7 cellular contexts compared by ENCODE assay signal in genomic region chr19:48806518-48806817, GRCh38. TPM values are rescaled to one million over a fixed set of nuclear protein-coding genes. Genes with fewer than 3 reads are reported as not detected.
DNase-seq lines count a peak whose midpoint lies in the region; ATAC-seq, FAIRE-seq and TF ChIP-seq lines count a peak whose summit lies in the region.
"Had no signal": no experiment of that assay in that cellular context is flagged by ENCODE, and none has a peak within 500 bp of the region (broad histone marks: within the 10 kb centered on the region; RNA-seq: fewer than 3 reads in every experiment).

No MANE protein-coding gene starts in this region.

- TF ChIP-seq EP300 in K562 (IDR thresholded peaks at IDR 0.05; ENCODE audit: low read length) (no peak), stomach (IDR thresholded peaks at IDR 0.05) (no peak)

- H3K4me3 ChIP-seq in K562 (no peak overlapping the region), stomach (no peak overlapping the region), esophagus squamous epithelium (no peak overlapping the region)

- POLR2A ChIA-PET in K562 (lab: Yijun Ruan, JAX), result interaction anchor here (0.7 to 2.1 kb wide), 9 partner anchors 8 to 159 kb away, joined by 3 to 14 read pairs (median 4); partner anchors contain the start of genes FTL and IZUMO1

- H4K20me1 ChIP-seq in K562 (replicated peaks; ENCODE audit: control insufficient read depth, insufficient read depth, low read length), result 0 out of 2 replicates have a peak, but pooled peaks cover 3% of the 10 kb centered on the region

- no TSS peak for BruUV-seq in K562 (replicated peaks; lab: Mats Ljungman, UMichigan)

- H3K27ac ChIP-seq in K562 (ENCODE audit: extremely low read depth, low read depth, low read length) (peak overlapping the region; percentile 72; the same call in 2 of the 3 replicates), stomach (no peak overlapping the region), esophagus squamous epithelium (no peak overlapping the region)

- no peak for ATAC-seq in K562

- 73% methylated on average over 5 of the region's 5 CpGs for WGBS in K562 (ENCODE audit: insufficient coverage, low coverage, missing lambda C conversion rate)
- 72 to 90% (median 80%) methylated on average over 5 of the region's 5 CpGs for WGBS in stomach, 5 donors
- 89 to 100% methylated on average over 1 to 5 of the region's 5 CpGs for WGBS in esophagus squamous epithelium, 2 donors

- H3K9me1 ChIP-seq in K562 (ENCODE audit: control insufficient read depth, insufficient read depth, low read length), result peaks cover 3% of the 10 kb centered on the region

- DNase-seq in activated T-cell treated with anti-CD3 and anti-CD28 coated beads, Interleukin-2, amount 50 U/mL, for 1 hour, result peak; percentile 43
- DNase-seq in activated T-cell treated with anti-CD3 and anti-CD28 coated beads for 4 hours (no peak), K562 (ENCODE audit: extremely low read depth in 1 of 4, low spot score in 3 of 4) (peak; percentile 4 to 79 (median 58)), stomach (peak; percentile 42), hepatic stellate cell (ENCODE audit: low spot score) (no peak), esophagus squamous epithelium (lab: John Stamatoyannopoulos, UW) (no peak)

- no peaks in the 10 kb centered on the region for H3K9me3 ChIP-seq in K562 (replicated peaks; ENCODE audit: control insufficient read depth, insufficient read depth, low read depth, low read length)
- H3K9me3 ChIP-seq in stomach, result no peaks in the 10 kb centered on the region
- no peaks in the 10 kb centered on the region for H3K9me3 ChIP-seq in esophagus squamous epithelium

- H3K27me3 ChIP-seq in K562 (ENCODE audit: control insufficient read depth in 2 of 2, insufficient read depth in 2 of 2, low read length in 2 of 2), result no peaks in the 10 kb centered on the region
- H3K27me3 ChIP-seq in stomach, result no peaks in the 10 kb centered on the region
- no peaks in the 10 kb centered on the region for H3K27me3 ChIP-seq in esophagus squamous epithelium

- peaks cover 24 to 45% of the 10 kb centered on the region in 2 experiments for H3K4me1 ChIP-seq in K562 (replicated peaks in 1 of 2; ENCODE audit: control insufficient read depth in 2 of 2, insufficient read depth in 2 of 2, low read length in 2 of 2)
- H3K4me1 ChIP-seq in stomach, result peaks cover 24 to 47% (median 34%) of the 10 kb centered on the region in 4 donors
- H3K4me1 ChIP-seq in esophagus squamous epithelium, result peaks cover 6 to 39% (median 10%) of the 10 kb centered on the region in 3 donors

- in situ Hi-C loops in K562 (cut with MboI), result no loop called here

- CTCF ChIA-PET in K562 (lab: Yijun Ruan, JAX; ENCODE audit: low intra/inter-chr PET ratio), result no interaction called here

- intact Hi-C loops in K562 (cut with micrococcal nuclease), result no loop called here
- intact Hi-C loops in stomach (cut with DNase I; ENCODE audit: low total_unique reads), result no loop called here
- intact Hi-C loops in esophagus squamous epithelium (cut with DNase I), result no loop called here

- no peak overlapping the region for H2AFZ ChIP-seq in K562 (ENCODE audit: low read depth, low read length)

- TF ChIP-seq POLR2A in K562 (conservative IDR thresholded peaks at IDR 0.05), result no peak
- no peak for TF ChIP-seq POLR2A in stomach (IDR thresholded peaks at IDR 0.05)
- TF ChIP-seq POLR2A in esophagus squamous epithelium (IDR thresholded peaks at IDR 0.05), result no peak

- TF ChIP-seq RAD21 in K562 (CRISPR knock-in tag; conservative IDR thresholded peaks at IDR 0.05 in 1 of 2, IDR thresholded peaks at IDR 0.05 in 1 of 2), result no peak

- H3K79me2 ChIP-seq in K562 (ENCODE audit: control insufficient read depth, insufficient read depth, low read length), result peaks cover 53% of the 10 kb centered on the region

- H3K36me3 ChIP-seq in K562 (ENCODE audit: control insufficient read depth, insufficient read depth, low read length) (peaks cover 36% of the 10 kb centered on the region; the same call in 1 of the 3 replicates), stomach (peaks cover 0 to 23% (median 12%) of the 10 kb centered on the region in 4 donors), esophagus squamous epithelium (peaks cover 0 to 19% (median 0%) of the 10 kb centered on the region in 3 donors)

- TF ChIP-seq CTCF in K562 (IDR thresholded peaks at IDR 0.05 in 2 of 3, conservative IDR thresholded peaks at IDR 0.05 in 1 of 3; ENCODE audit: insufficient read depth in 2 of 3, low read depth in 1 of 3, low read length in 3 of 3) (no peak), stomach (IDR thresholded peaks at IDR 0.05) (no peak), esophagus squamous epithelium (IDR thresholded peaks at IDR 0.05) (no peak)

- no peak overlapping the region for H3K4me2 ChIP-seq in K562 (ENCODE audit: insufficient read depth, low read length)

- no peak for FAIRE-seq in K562 (lab: Jason Lieb, UNC)
- FAIRE-seq: islet of Langerhans had no signal

- H3K9ac ChIP-seq in K562 (ENCODE audit: insufficient read depth in 1 of 2, low read depth in 2 of 2, low read length in 2 of 2), result no peak overlapping the region

RNA-seq across cellular contexts. Expression of gene BCAT2, which starts 4.4 kb away (rescaled TPM):
- 51.3 and 119 TPM in 2 replicates for total RNA-seq in K562 (2011; cell fraction: chromatin; rRNA removed; ENCODE audit: low replicate concordance)
- 57.0 and 58.4 TPM in 2 replicates for total RNA-seq in K562 (2011; cell fraction: nucleolus; rRNA removed)
- total RNA-seq in K562 (2011; cell fraction: nucleoplasm; rRNA removed), result 47.7 and 57.1 TPM in 2 replicates
- total RNA-seq in K562 (2014; rRNA removed), result 57.8 and 69.7 TPM in 2 replicates
- total RNA-seq in K562 (2014; rRNA removed; fragmentation: Illumina TruSeq; extraction: Trizol), result 12.4 and 18.9 TPM in 2 replicates
- total RNA-seq in K562 (2015; rRNA removed; fragmentation: Illumina TruSeq; extraction: Trizol), result 31.4 and 32.6 TPM in 2 replicates
- 79.6 and 84.8 TPM in 2 replicates for total RNA-seq in K562 (2021)
- 29.7 and 54.4 TPM in 2 replicates for polyA plus RNA-seq in K562 (2011; rRNA removed)
- polyA plus RNA-seq in K562 (2011; cell fraction: cytosol; rRNA removed), result 62.1 and 122 TPM in 2 replicates
- 58.1 and 87.7 TPM in 2 replicates for polyA plus RNA-seq in K562 (2011; cell fraction: nucleus; rRNA removed)
- polyA plus RNA-seq in K562 (2012), result 50.4 and 57.4 TPM in 2 replicates
- polyA plus RNA-seq in K562 (2014; fragmentation: Illumina TruSeq; extraction: Trizol), result 53.9 and 68.4 TPM in 2 replicates
- 10 to 100 TPM in 1 of 2 experiments, 1 to 10 TPM in 1; 3.4 to 17.0 TPM for polyA plus RNA-seq in K562 (2014; fragmentation: Nextera tagmentation; extraction: Ambion mirVana)
- 61.3 and 70.5 TPM in 2 replicates for polyA plus RNA-seq in K562 (2014; rRNA removed)
- polyA minus RNA-seq in K562 (2011; rRNA and poly(A)+ RNA removed), result 19.9 and 22.6 TPM in 2 replicates
- polyA minus RNA-seq in K562 (2011; cell fraction: cytosol; rRNA and poly(A)+ RNA removed), result 31.7 and 42.9 TPM in 2 replicates
- polyA minus RNA-seq in K562 (2011; cell fraction: nucleus; rRNA and poly(A)+ RNA removed), result 13.1 and 17.9 TPM in 2 replicates
- total RNA-seq in stomach, result 100 to 1,000 TPM in 1 of 5 donors, 10 to 100 TPM in 4; 22.0 to 320 (median 23.9) TPM
- 10 to 100 TPM; 65.8 to 74.5 (median 68.5) TPM for polyA plus RNA-seq in stomach
- 10 to 100 TPM; 22.8 to 61.0 (median 42.2) TPM for total RNA-seq in esophagus squamous epithelium

RNA-seq across cellular contexts. Expression of gene HSD17B14, which starts 29.8 kb away (rescaled TPM):
- total RNA-seq in K562 (2011; cell fraction: chromatin; rRNA removed; ENCODE audit: low replicate concordance), result 0.70 and 1.7 TPM in 2 replicates
- total RNA-seq in K562 (2011; cell fraction: nucleolus; rRNA removed), result 0.50 and 1.1 TPM in 2 replicates
- 0.53 and 0.88 TPM in 2 replicates for total RNA-seq in K562 (2011; cell fraction: nucleoplasm; rRNA removed)
- total RNA-seq in K562 (2014; rRNA removed), result 0.20 TPM in 1 of 2 replicates, not detected in the other
- total RNA-seq in K562 (2014; rRNA removed; fragmentation: Illumina TruSeq; extraction: Trizol), result not detected in 2 replicates
- not detected in 2 replicates for total RNA-seq in K562 (2015; rRNA removed; fragmentation: Illumina TruSeq; extraction: Trizol)
- total RNA-seq in K562 (2021), result 0.16 TPM in 1 of 2 replicates, not detected in the other
- 0.20 TPM in 1 of 2 replicates, not detected in the other for polyA plus RNA-seq in K562 (2011; rRNA removed)
- polyA plus RNA-seq in K562 (2011; cell fraction: cytosol; rRNA removed), result 0.19 and 0.22 TPM in 2 replicates
- 0.60 and 1.2 TPM in 2 replicates for polyA plus RNA-seq in K562 (2011; cell fraction: nucleus; rRNA removed)
- 0.21 and 1.0 TPM in 2 replicates for polyA plus RNA-seq in K562 (2012)
- polyA plus RNA-seq in K562 (2014; fragmentation: Illumina TruSeq; extraction: Trizol), result not detected in 2 replicates
- polyA plus RNA-seq in K562 (2014; fragmentation: Nextera tagmentation; extraction: Ambion mirVana), result not detected
- polyA plus RNA-seq in K562 (2014; rRNA removed), result not detected in 2 replicates
- not detected in 2 replicates for polyA minus RNA-seq in K562 (2011; rRNA and poly(A)+ RNA removed)
- not detected in 2 replicates for polyA minus RNA-seq in K562 (2011; cell fraction: cytosol; rRNA and poly(A)+ RNA removed)
- polyA minus RNA-seq in K562 (2011; cell fraction: nucleus; rRNA and poly(A)+ RNA removed), result not detected in 2 replicates
- total RNA-seq in stomach, result 10 to 100 TPM in 2 of 5 donors, 1 to 10 TPM in 2, not detected in 1; 2.8 to 41.4 (median 17.3) TPM
- 1 to 10 TPM; 5.4 to 9.8 (median 9.4) TPM for polyA plus RNA-seq in stomach
- 1 to 10 TPM in 2 of 4 donors, under 1 TPM in 1, not detected in 1; 0.83 to 9.0 (median 4.8) TPM for total RNA-seq in esophagus squamous epithelium

RNA-seq across cellular contexts. Expression of gene FGF21, which starts 51.1 kb away (rescaled TPM):
- not detected in 2 replicates for total RNA-seq in K562 (2011; cell fraction: chromatin; rRNA removed; ENCODE audit: low replicate concordance)
- not detected in 2 replicates for total RNA-seq in K562 (2011; cell fraction: nucleolus; rRNA removed)
- total RNA-seq in K562 (2011; cell fraction: nucleoplasm; rRNA removed), result not detected in 2 replicates
- total RNA-seq in K562 (2014; rRNA removed), result 0.33 and 0.77 TPM in 2 replicates
- not detected in 2 replicates for total RNA-seq in K562 (2014; rRNA removed; fragmentation: Illumina TruSeq; extraction: Trizol)
- total RNA-seq in K562 (2015; rRNA removed; fragmentation: Illumina TruSeq; extraction: Trizol), result not detected in 2 replicates
- not detected in 2 replicates for total RNA-seq in K562 (2021)
- polyA plus RNA-seq in K562 (2011; rRNA removed), result not detected in 2 replicates
- not detected in 2 replicates for polyA plus RNA-seq in K562 (2011; cell fraction: cytosol; rRNA removed)
- polyA plus RNA-seq in K562 (2011; cell fraction: nucleus; rRNA removed), result not detected in 2 replicates
- polyA plus RNA-seq in K562 (2012), result 0.30 TPM in 1 of 2 replicates, not detected in the other
- 0.09 TPM in 1 of 2 replicates, not detected in the other for polyA plus RNA-seq in K562 (2014; fragmentation: Illumina TruSeq; extraction: Trizol)
- under 1 TPM in 1 of 2 experiments, not detected in 1; 0.04 TPM for polyA plus RNA-seq in K562 (2014; fragmentation: Nextera tagmentation; extraction: Ambion mirVana)
- polyA plus RNA-seq in K562 (2014; rRNA removed), result not detected in 2 replicates
- polyA minus RNA-seq in K562 (2011; rRNA and poly(A)+ RNA removed), result not detected in 2 replicates
- not detected in 2 replicates for polyA minus RNA-seq in K562 (2011; cell fraction: cytosol; rRNA and poly(A)+ RNA removed)
- polyA minus RNA-seq in K562 (2011; cell fraction: nucleus; rRNA and poly(A)+ RNA removed), result not detected in 2 replicates
- total RNA-seq in stomach, result not detected
- not detected for polyA plus RNA-seq in stomach
- not detected for total RNA-seq in esophagus squamous epithelium

RNA-seq across cellular contexts. Expression of gene FUT1, which starts 54.0 kb away (rescaled TPM):
- 53.2 and 80.3 TPM in 2 replicates for total RNA-seq in K562 (2011; cell fraction: chromatin; rRNA removed; ENCODE audit: low replicate concordance)
- total RNA-seq in K562 (2011; cell fraction: nucleolus; rRNA removed), result 51.5 and 67.9 TPM in 2 replicates
- total RNA-seq in K562 (2011; cell fraction: nucleoplasm; rRNA removed), result 56.0 and 63.6 TPM in 2 replicates
- total RNA-seq in K562 (2014; rRNA removed) (15.5 and 17.2 TPM in 2 replicates), K562 (2014; rRNA removed; fragmentation: Illumina TruSeq; extraction: Trizol) (8.9 TPM in 2 replicates), K562 (2015; rRNA removed; fragmentation: Illumina TruSeq; extraction: Trizol) (5.0 TPM in 2 replicates), K562 (2021) (18.5 and 19.6 TPM in 2 replicates), stomach (10 to 100 TPM in 2 of 5 donors, 1 to 10 TPM in 2, not detected in 1; 7.0 to 54.5 (median 11.1) TPM), esophagus squamous epithelium (1 to 10 TPM; 3.4 to 6.3 (median 4.8) TPM)
- polyA plus RNA-seq in K562 (2011; rRNA removed) (3.2 and 5.0 TPM in 2 replicates), K562 (2014; fragmentation: Illumina TruSeq; extraction: Trizol) (7.9 and 8.8 TPM in 2 replicates), K562 (2014; fragmentation: Nextera tagmentation; extraction: Ambion mirVana) (1 to 10 TPM; 2.3 to 3.1 TPM), K562 (2014; rRNA removed) (16.3 and 18.3 TPM in 2 replicates), stomach (1 to 10 TPM; 7.2 to 7.5 (median 7.2) TPM)
- 2.2 and 4.8 TPM in 2 replicates for polyA plus RNA-seq in K562 (2011; cell fraction: cytosol; rRNA removed)
- 5.3 and 17.6 TPM in 2 replicates for polyA plus RNA-seq in K562 (2011; cell fraction: nucleus; rRNA removed)
- polyA plus RNA-seq in K562 (2012), result 4.8 and 9.2 TPM in 2 replicates
- polyA minus RNA-seq in K562 (2011; rRNA and poly(A)+ RNA removed), result 1.1 and 3.1 TPM in 2 replicates
- polyA minus RNA-seq in K562 (2011; cell fraction: cytosol; rRNA and poly(A)+ RNA removed), result 1.4 and 4.4 TPM in 2 replicates
- 3.2 and 5.3 TPM in 2 replicates for polyA minus RNA-seq in K562 (2011; cell fraction: nucleus; rRNA and poly(A)+ RNA removed)

RNA-seq across cellular contexts. Expression of gene IZUMO1, which starts 59.8 kb away (rescaled TPM):
- 23.8 and 28.5 TPM in 2 replicates for total RNA-seq in K562 (2011; cell fraction: chromatin; rRNA removed; ENCODE audit: low replicate concordance)
- 10.5 and 17.9 TPM in 2 replicates for total RNA-seq in K562 (2011; cell fraction: nucleolus; rRNA removed)
- 18.7 and 19.0 TPM in 2 replicates for total RNA-seq in K562 (2011; cell fraction: nucleoplasm; rRNA removed)
- total RNA-seq in K562 (2014; rRNA removed) (0.14 and 0.78 TPM in 2 replicates), K562 (2014; rRNA removed; fragmentation: Illumina TruSeq; extraction: Trizol) (0.61 and 1.3 TPM in 2 replicates), K562 (2015; rRNA removed; fragmentation: Illumina TruSeq; extraction: Trizol) (0.40 and 0.49 TPM in 2 replicates), K562 (2021) (2.1 and 2.2 TPM in 2 replicates), stomach (10 to 100 TPM in 2 of 5 donors, under 1 TPM in 1, not detected in 2; 0.73 to 14.3 (median 10.7) TPM), esophagus squamous epithelium (10 to 100 TPM in 1 of 4 donors, 1 to 10 TPM in 2, not detected in 1; 2.3 to 56.0 (median 5.0) TPM)
- polyA plus RNA-seq in K562 (2011; rRNA removed) (0.54 and 0.57 TPM in 2 replicates), K562 (2014; fragmentation: Illumina TruSeq; extraction: Trizol) (0.29 and 1.1 TPM in 2 replicates), K562 (2014; fragmentation: Nextera tagmentation; extraction: Ambion mirVana) (under 1 TPM; 0.24 to 0.73 TPM), K562 (2014; rRNA removed) (0.39 and 1.2 TPM in 2 replicates), stomach (1 to 10 TPM in 1 of 3 donors, under 1 TPM in 1, not detected in 1; 0.62 to 4.0 TPM)
- 0.16 and 0.67 TPM in 2 replicates for polyA plus RNA-seq in K562 (2011; cell fraction: cytosol; rRNA removed)
- polyA plus RNA-seq in K562 (2011; cell fraction: nucleus; rRNA removed), result 3.1 and 3.5 TPM in 2 replicates
- polyA plus RNA-seq in K562 (2012), result 1.4 and 1.7 TPM in 2 replicates
- 0.63 TPM in 1 of 2 replicates, not detected in the other for polyA minus RNA-seq in K562 (2011; rRNA and poly(A)+ RNA removed)
- polyA minus RNA-seq in K562 (2011; cell fraction: cytosol; rRNA and poly(A)+ RNA removed), result not detected in 2 replicates
- polyA minus RNA-seq in K562 (2011; cell fraction: nucleus; rRNA and poly(A)+ RNA removed), result 0.67 and 0.89 TPM in 2 replicates

Comparison
In these comparisons a context has a peak if more than half of its experiments do, and no peak if none do; other contexts are left out.
1. DNase-seq: peak in activated T-cell treated with anti-CD3 and anti-CD28 coated beads, Interleukin-2, amount 50 U/mL, for 1 hour (single experiment), K562 (4 of 4) and stomach (single experiment); none in activated T-cell treated with anti-CD3 and anti-CD28 coated beads for 4 hours (single experiment), hepatic stellate cell (single experiment) and esophagus squamous epithelium (single experiment).